Comparison of ENCODE assay signal across 10 cellular contexts in the genomic region with DNA sequence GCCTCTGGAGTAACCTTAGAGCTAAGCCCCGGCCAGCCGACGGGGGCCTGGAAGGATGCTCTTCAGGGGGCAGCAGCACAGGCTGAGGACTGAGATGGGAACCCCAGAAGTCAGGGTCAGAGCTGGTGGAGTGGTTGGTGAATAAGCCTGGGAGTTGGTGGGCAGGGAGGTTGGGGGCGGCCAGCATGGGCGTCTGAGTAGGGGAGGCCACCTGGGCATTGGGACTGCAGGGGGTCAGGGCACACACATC. TPM values are rescaled to one million over a fixed set of nuclear protein-coding genes. Genes with fewer than 3 reads are reported as not detected.
DNase-seq lines count a peak whose midpoint lies in the region; ATAC-seq and TF ChIP-seq lines count a peak whose summit lies in the region.
"Had no signal": no experiment of that assay in that cellular context is flagged by ENCODE, and none has a peak within 500 bp of the region (broad histone marks: within the 10 kb centered on the region; RNA-seq: fewer than 3 reads in every experiment).

No MANE protein-coding gene starts in this region.

- H3K36me3 ChIP-seq in hepatocyte (replicated peaks; ENCODE audit: insufficient read depth, low read depth) (no peaks in the 10 kb centered on the region), smooth muscle cell (ENCODE audit: low read depth) (no peaks in the 10 kb centered on the region), A673 (ENCODE audit: insufficient read depth, low read length, poor library complexity, severe bottlenecking) (no peaks in the 10 kb centered on the region)

- H3K9me3 ChIP-seq in hepatocyte (ENCODE audit: low read depth) (no peaks in the 10 kb centered on the region), smooth muscle cell (replicated peaks; ENCODE audit: low read depth) (no peaks in the 10 kb centered on the region), A673 (ENCODE audit: low read depth, low read length, poor library complexity, severe bottlenecking) (no peaks in the 10 kb centered on the region)

- peaks cover 3% of the 10 kb centered on the region for H3K36me3 Mint-ChIP-seq in activated B cell treated with CpG ODN at 0.5 μM for 24 hours (ENCODE audit: low read depth)

- H3K4me1 ChIP-seq in hepatocyte (ENCODE audit: insufficient read depth) = peaks cover 4% of the 10 kb centered on the region
- H3K4me1 ChIP-seq in smooth muscle cell (ENCODE audit: low read depth) = no peaks in the 10 kb centered on the region
- H3K4me1 ChIP-seq in A673 (ENCODE audit: insufficient read depth, low read length, poor library complexity, severe bottlenecking) = no peaks in the 10 kb centered on the region

- H3K9me3 Mint-ChIP-seq in activated B cell treated with CpG ODN at 0.5 μM for 24 hours = no peaks in the 10 kb centered on the region
- H3K9me3 Mint-ChIP-seq: GM23338 had no signal

- H3K9me2 ChIP-seq in hepatocyte (replicated peaks; ENCODE audit: insufficient read depth) = no peaks in the 10 kb centered on the region

- H3K4me2 ChIP-seq in hepatocyte = no peak overlapping the region
- H3K4me2 ChIP-seq in smooth muscle cell = peak overlapping the region; percentile 44
- H3K4me2 ChIP-seq: GM23338 had no signal

- ATAC-seq in GM21576 (IDR thresholded peaks at IDR 0.05; ENCODE audit: unreplicated experiment) (peak; percentile 13), activated B cell treated with CpG ODN at 0.5 μM for 24 hours (ENCODE audit: low read depth) (no peak)

- H3K4me3 ChIP-seq in hepatocyte (no peak overlapping the region), smooth muscle cell (no peak overlapping the region), A673 (ENCODE audit: low read depth, low read length, poor library complexity, severe bottlenecking) (no peak overlapping the region)
- H3K4me3 ChIP-seq: GM23338 had no signal

- H3K4me1 Mint-ChIP-seq in activated B cell treated with CpG ODN at 0.5 μM for 24 hours = peaks cover 25% of the 10 kb centered on the region

- H3K27me3 Mint-ChIP-seq in activated B cell treated with CpG ODN at 0.5 μM for 24 hours = no peaks in the 10 kb centered on the region

- CTCF ChIA-PET in activated B cell treated with CpG ODN at 0.5 μM for 24 hours (lab: Charles Lee) = interaction anchor here (1.0 to 3.5 kb wide), 3 partner anchors 12 to 183 kb away, joined by 4 to 27 read pairs (median 6); a partner anchor contains a TSS
- CTCF ChIA-PET in A673 (lab: Charles Lee) = no interaction called here

- POLR2A ChIA-PET in activated B cell treated with CpG ODN at 0.5 μM for 24 hours (lab: Charles Lee) = interaction anchor here (1.0 to 2.5 kb wide), 5 partner anchors 8 to 27 kb away, joined by 3 to 15 read pairs (median 4); a partner anchor contains a TSS
- POLR2A ChIA-PET in A673 (lab: Charles Lee; ENCODE audit: low non-redundant PET) = no interaction called here

- DNase-seq in activated B cell treated with CpG ODN at 0.5 μM for 24 hours (no peak), hepatocyte (ENCODE audit: low spot score) (no peak), smooth muscle cell (lab: John Stamatoyannopoulos, UW; ENCODE audit: unreplicated experiment) (no peak), NK-92 (lab: John Stamatoyannopoulos, UW; ENCODE audit: unreplicated experiment) (no peak), 8988T (no peak), OCI-M2 (lab: John Stamatoyannopoulos, UW; ENCODE audit: unreplicated experiment) (no peak), A673 (ENCODE audit: low spot score) (no peak)
- DNase-seq: DND-41 had no signal

- 92% methylated on average over 5 of the region's 5 CpGs for WGBS in hepatocyte (ENCODE audit: low lambda C conversion rate, missing lambda C conversion rate)
- 96% methylated on average over 5 of the region's 5 CpGs for WGBS in smooth muscle cell (ENCODE audit: low lambda C conversion rate)

- no peak overlapping the region for H3K9ac ChIP-seq in smooth muscle cell (ENCODE audit: low read depth)

- H3K27ac ChIP-seq in hepatocyte (peak overlapping the region; percentile 5), smooth muscle cell (ENCODE audit: low read depth) (no peak overlapping the region), A673 (ENCODE audit: low read depth, low read length, poor library complexity, severe bottlenecking) (no peak overlapping the region)

- BruUV-seq in A673 (replicated peaks; lab: Mats Ljungman, UMichigan) = no TSS peak

- H3K79me2 ChIP-seq in hepatocyte (no peaks in the 10 kb centered on the region), smooth muscle cell (ENCODE audit: low read depth) (no peaks in the 10 kb centered on the region)

- TF ChIP-seq CTCF in activated B cell treated with CpG ODN at 0.5 μM for 24 hours (IDR thresholded peaks at IDR 0.05) (no peak), hepatocyte (IDR thresholded peaks at IDR 0.05; ENCODE audit: poor library complexity) (no peak), smooth muscle cell (IDR thresholded peaks at IDR 0.05; ENCODE audit: borderline replicate concordance, insufficient read depth, poor library complexity, severe bottlenecking) (no peak), A673 (conservative IDR thresholded peaks at IDR 0.05; ENCODE audit: low read depth, low read length) (no peak)

- H3K4me3 Mint-ChIP-seq in activated B cell treated with CpG ODN at 0.5 μM for 24 hours = peak overlapping the region; percentile 67
- H3K4me3 Mint-ChIP-seq: GM23338 had no signal

- H3K27ac Mint-ChIP-seq in activated B cell treated with CpG ODN at 0.5 μM for 24 hours = peak overlapping the region; percentile 72
- H3K27ac Mint-ChIP-seq: GM23338 had no signal

- no peaks in the 10 kb centered on the region for H3F3A ChIP-seq in smooth muscle cell (ENCODE audit: low read depth)

- no peak overlapping the region for H2AFZ ChIP-seq in hepatocyte
- H2AFZ ChIP-seq in smooth muscle cell (ENCODE audit: low read depth) = no peak overlapping the region
- H2AFZ ChIP-seq: GM23338 had no signal

- H4K20me1 ChIP-seq in hepatocyte (ENCODE audit: insufficient read depth, poor library complexity, severe bottlenecking) (no peaks in the 10 kb centered on the region), smooth muscle cell (ENCODE audit: low read depth) (no peaks in the 10 kb centered on the region)

- no peaks in the 10 kb centered on the region for H3K27me3 ChIP-seq in hepatocyte
- H3K27me3 ChIP-seq in smooth muscle cell (ENCODE audit: low read depth) = no peaks in the 10 kb centered on the region
- no peaks in the 10 kb centered on the region for H3K27me3 ChIP-seq in A673 (replicated peaks; ENCODE audit: insufficient read depth, low read depth, low read length, poor library complexity)

- intact Hi-C loops in activated B cell treated with CpG ODN at 0.5 μM for 24 hours (cut with micrococcal nuclease) (no loop called here), A673 (cut with micrococcal nuclease; ENCODE audit: unreplicated experiment) (no loop called here)

RNA-seq across cellular contexts. Expression of a gene that starts 14.4 kb away (rescaled TPM):
- total RNA-seq in activated B cell treated with CpG ODN at 0.5 μM for 24 hours = 10.2 and 11.0 TPM in 2 replicates
- 55.4 and 67.9 TPM in 2 replicates for total RNA-seq in hepatocyte
- 114 and 135 TPM in 2 replicates for polyA plus RNA-seq in hepatocyte
- 31.5 and 34.3 TPM in 2 replicates for total RNA-seq in smooth muscle cell
- polyA plus RNA-seq in smooth muscle cell = 53.7 and 66.8 TPM in 2 replicates
- 9.2 and 13.7 TPM in 2 replicates for total RNA-seq in A673 (2021)

RNA-seq across cellular contexts. Expression of a gene that starts 23.6 kb away (rescaled TPM):
- total RNA-seq in activated B cell treated with CpG ODN at 0.5 μM for 24 hours (13.7 and 15.6 TPM in 2 replicates), hepatocyte (45.3 and 51.3 TPM in 2 replicates), smooth muscle cell (41.6 and 86.0 TPM in 2 replicates), A673 (2021) (12.2 and 16.2 TPM in 2 replicates)
- polyA plus RNA-seq in hepatocyte (67.5 and 72.1 TPM in 2 replicates), smooth muscle cell (88.1 TPM in 2 replicates)
